Comparison of ENCODE assay signal across 14 cellular contexts in the genomic region with DNA sequence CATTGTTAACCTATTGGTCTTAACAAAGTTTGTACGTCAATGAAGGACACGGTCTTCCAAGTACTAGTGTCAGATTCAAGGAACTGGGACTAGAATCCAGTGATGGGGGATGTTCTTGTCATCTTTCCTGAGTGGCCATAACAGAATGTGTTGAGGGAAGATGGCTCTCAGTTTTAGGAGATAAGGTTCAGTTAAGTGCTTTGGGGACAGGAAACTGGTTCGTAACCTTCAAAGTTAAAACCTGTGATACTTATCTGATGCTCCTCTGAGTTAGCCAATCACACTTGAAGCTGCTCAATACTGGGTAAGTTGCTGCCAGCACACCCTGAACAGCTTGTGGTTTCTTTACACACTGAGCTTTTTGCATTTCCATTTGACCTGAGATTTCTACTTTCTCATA.
DNase-seq lines count a peak whose midpoint lies in the region; ATAC-seq and TF ChIP-seq lines count a peak whose summit lies in the region.
"Had no signal": no experiment of that assay in that cellular context is flagged by ENCODE, and none has a peak within 500 bp of the region (broad histone marks: within the 10 kb centered on the region; RNA-seq: fewer than 3 reads in every experiment).

No MANE protein-coding gene starts in this region.

- H3K27ac ChIP-seq in osteoblast (ENCODE audit: low read depth, low read length) = no peak overlapping the region

- H4K20me1 ChIP-seq in osteoblast (ENCODE audit: insufficient read depth, low read length) = no peaks in the 10 kb centered on the region

- H3K4me1 ChIP-seq in osteoblast (ENCODE audit: insufficient read depth, low read length) = peaks cover 14% of the 10 kb centered on the region

- intact Hi-C loops in posterior vena cava (cut with DNase I) = no loop called here

- H3K9me3 Mint-ChIP-seq in activated CD8-positive, alpha-beta memory T cell treated with anti-CD3 and anti-CD28 coated beads, Interleukin-2, amount 10 ng/mL, durations not matched to agents 7 days and 5 days (ENCODE audit: low read depth) = no peaks in the 10 kb centered on the region
- H3K9me3 Mint-ChIP-seq in activated naive CD8-positive, alpha-beta T cell treated with anti-CD3 and anti-CD28 coated beads, Interleukin-2, amount 50 U/mL, for 24 hours = no peaks in the 10 kb centered on the region
- no peaks in the 10 kb centered on the region for H3K9me3 Mint-ChIP-seq in stimulated activated naive CD8-positive, alpha-beta T cell treated with anti-CD3 and anti-CD28 coated beads, Interleukin-15, Interleukin-2, amounts not matched to agents 100 ng/mL and 50 ng/mL, for 24 hours

- H3K27me3 Mint-ChIP-seq in activated CD8-positive, alpha-beta memory T cell treated with anti-CD3 and anti-CD28 coated beads, Interleukin-2, amount 10 ng/mL, durations not matched to agents 7 days and 5 days = no peaks in the 10 kb centered on the region
- H3K27me3 Mint-ChIP-seq in activated naive CD8-positive, alpha-beta T cell treated with anti-CD3 and anti-CD28 coated beads, Interleukin-2, amount 50 U/mL, for 24 hours = no peaks in the 10 kb centered on the region
- H3K27me3 Mint-ChIP-seq in stimulated activated naive CD8-positive, alpha-beta T cell treated with anti-CD3 and anti-CD28 coated beads, Interleukin-15, Interleukin-2, amounts not matched to agents 100 ng/mL and 50 ng/mL, for 24 hours = no peaks in the 10 kb centered on the region

- no peak overlapping the region for H2AFZ ChIP-seq in osteoblast (ENCODE audit: low read length)

- CTCF ChIA-PET in activated CD8-positive, alpha-beta memory T cell treated with anti-CD3 and anti-CD28 coated beads, Interleukin-2, amount 10 ng/mL, durations not matched to agents 7 days and 5 days (lab: Charles Lee) = interaction anchor here (0.7 to 1.5 kb wide), 12 partner anchors 10 to 1974 kb away, joined by 3 to 5 read pairs (median 4); partner anchors contain the start of gene PIK3R1

- H3K27me3 ChIP-seq in osteoblast (ENCODE audit: insufficient read depth, low read length) = no peaks in the 10 kb centered on the region
- H3K27me3 ChIP-seq: tibial nerve had no signal

- no peak overlapping the region for H3K4me3 ChIP-seq in osteoblast (ENCODE audit: insufficient read depth, low read length)
- H3K4me3 ChIP-seq: tibial nerve had no signal

- H3K4me2 ChIP-seq in osteoblast (ENCODE audit: insufficient read depth, low read length) = no peak overlapping the region
- H3K4me2 ChIP-seq: SK-N-SH had no signal

- TF ChIP-seq CTCF in omental fat pad (IDR thresholded peaks at IDR 0.05) = no peak
- no peak for TF ChIP-seq CTCF in osteoblast (IDR thresholded peaks at IDR 0.05; ENCODE audit: extremely low read depth, low read depth, low read length)

- peak; percentile 76 for DNase-seq in activated CD8-positive, alpha-beta memory T cell treated with anti-CD3 and anti-CD28 coated beads, Interleukin-2, amount 10 ng/mL, durations not matched to agents 7 days and 5 days
- no peak for DNase-seq in activated CD8-positive, alpha-beta memory T cell treated with anti-CD3 and anti-CD28 coated beads, Interleukin-2, amount 50 U/mL, for 4 hours
- DNase-seq in T-helper 22 cell (ENCODE audit: low read depth) (peak; percentile 47), posterior vena cava (ENCODE audit: low spot score) (no peak), omental fat pad (ENCODE audit: low spot score) (no peak), osteoblast (ENCODE audit: insufficient read length, low spot score, missing footprints) (no peak)
- DNase-seq in activated naive CD8-positive, alpha-beta T cell treated with anti-CD3 and anti-CD28 coated beads, Interleukin-2, amount 50 U/mL, for 24 hours = no peak
- DNase-seq: activated CD8-positive, alpha-beta memory T cell treated with anti-CD3 and anti-CD28 coated beads, Interleukin-2, amount 50 U/mL, for 48 hours; Kasumi-1; NCI-H2081 treated with DMSO at 0.1 percent for 48 hours; SK-N-SH had no signal

- H3K79me2 ChIP-seq in osteoblast (ENCODE audit: insufficient read depth, low read length) = no peaks in the 10 kb centered on the region

- peaks cover 86% of the 10 kb centered on the region for H3K4me1 Mint-ChIP-seq in activated CD8-positive, alpha-beta memory T cell treated with anti-CD3 and anti-CD28 coated beads, Interleukin-2, amount 10 ng/mL, durations not matched to agents 7 days and 5 days
- peaks cover 77% of the 10 kb centered on the region for H3K4me1 Mint-ChIP-seq in activated naive CD8-positive, alpha-beta T cell treated with anti-CD3 and anti-CD28 coated beads, Interleukin-2, amount 50 U/mL, for 24 hours
- peaks cover 91% of the 10 kb centered on the region for H3K4me1 Mint-ChIP-seq in stimulated activated naive CD8-positive, alpha-beta T cell treated with anti-CD3 and anti-CD28 coated beads, Interleukin-15, Interleukin-2, amounts not matched to agents 100 ng/mL and 50 ng/mL, for 24 hours (ENCODE audit: low read depth)

- H3K27ac Mint-ChIP-seq in activated CD8-positive, alpha-beta memory T cell treated with anti-CD3 and anti-CD28 coated beads, Interleukin-2, amount 10 ng/mL, durations not matched to agents 7 days and 5 days = peak overlapping the region; percentile 93
- H3K27ac Mint-ChIP-seq in activated naive CD8-positive, alpha-beta T cell treated with anti-CD3 and anti-CD28 coated beads, Interleukin-2, amount 50 U/mL, for 24 hours = peak overlapping the region; percentile 90
- H3K27ac Mint-ChIP-seq in stimulated activated naive CD8-positive, alpha-beta T cell treated with anti-CD3 and anti-CD28 coated beads, Interleukin-15, Interleukin-2, amounts not matched to agents 100 ng/mL and 50 ng/mL, for 24 hours = peak overlapping the region; percentile 88

- H3K4me3 Mint-ChIP-seq in activated CD8-positive, alpha-beta memory T cell treated with anti-CD3 and anti-CD28 coated beads, Interleukin-2, amount 10 ng/mL, durations not matched to agents 7 days and 5 days = peak overlapping the region; percentile 77
- peak overlapping the region; percentile 56 for H3K4me3 Mint-ChIP-seq in activated naive CD8-positive, alpha-beta T cell treated with anti-CD3 and anti-CD28 coated beads, Interleukin-2, amount 50 U/mL, for 24 hours
- H3K4me3 Mint-ChIP-seq in stimulated activated naive CD8-positive, alpha-beta T cell treated with anti-CD3 and anti-CD28 coated beads, Interleukin-15, Interleukin-2, amounts not matched to agents 100 ng/mL and 50 ng/mL, for 24 hours = peak overlapping the region; percentile 63

- H3K9me3 ChIP-seq in osteoblast (ENCODE audit: low read depth, low read length) = no peaks in the 10 kb centered on the region
- H3K9me3 ChIP-seq: SK-N-SH, tibial nerve had no signal

- ATAC-seq in activated CD8-positive, alpha-beta memory T cell treated with anti-CD3 and anti-CD28 coated beads, Interleukin-2, amount 10 ng/mL, durations not matched to agents 7 days and 5 days = peak; percentile 92
- peak; percentile 89 for ATAC-seq in activated naive CD8-positive, alpha-beta T cell treated with anti-CD3 and anti-CD28 coated beads, Interleukin-2, amount 50 U/mL, for 24 hours
- no peak for ATAC-seq in omental fat pad (ENCODE audit: low FRiP score)
- ATAC-seq: HCT116 had no signal

- peaks cover 29% of the 10 kb centered on the region for H3K36me3 ChIP-seq in osteoblast (ENCODE audit: insufficient read depth, low read length)

- peaks cover 79% of the 10 kb centered on the region for H3K36me3 Mint-ChIP-seq in activated CD8-positive, alpha-beta memory T cell treated with anti-CD3 and anti-CD28 coated beads, Interleukin-2, amount 10 ng/mL, durations not matched to agents 7 days and 5 days
- H3K36me3 Mint-ChIP-seq in activated naive CD8-positive, alpha-beta T cell treated with anti-CD3 and anti-CD28 coated beads, Interleukin-2, amount 50 U/mL, for 24 hours (ENCODE audit: low read depth) = peaks cover 66% of the 10 kb centered on the region
- peaks cover 77% of the 10 kb centered on the region for H3K36me3 Mint-ChIP-seq in stimulated activated naive CD8-positive, alpha-beta T cell treated with anti-CD3 and anti-CD28 coated beads, Interleukin-15, Interleukin-2, amounts not matched to agents 100 ng/mL and 50 ng/mL, for 24 hours (ENCODE audit: low read depth)

Comparison
In these comparisons a context has a peak if more than half of its experiments do, and no peak if none do; other contexts are left out.
1. DNase-seq: peak in activated CD8-positive, alpha-beta memory T cell treated with anti-CD3 and anti-CD28 coated beads, Interleukin-2, amount 10 ng/mL, durations not matched to agents 7 days and 5 days (single experiment) and T-helper 22 cell (single experiment); none in activated CD8-positive, alpha-beta memory T cell treated with anti-CD3 and anti-CD28 coated beads, Interleukin-2, amount 50 U/mL, for 4 hours (single experiment), activated naive CD8-positive, alpha-beta T cell treated with anti-CD3 and anti-CD28 coated beads, Interleukin-2, amount 50 U/mL, for 24 hours (single experiment), posterior vena cava (single experiment), omental fat pad (single experiment) and osteoblast (single experiment).
2. Peak in every context shown above with its lines, with median percentiles within 50 percentile points of each other: H3K27ac Mint-ChIP-seq and H3K4me3 Mint-ChIP-seq.